27 cellular contexts compared by ENCODE assay signal in genomic region chr11:34259087-34259486, GRCh38.
"Had no signal": no experiment of that assay in that cellular context is flagged by ENCODE, and none has a peak within 500 bp of the region (broad histone marks: within the 10 kb centered on the region; RNA-seq: fewer than 3 reads in every experiment).

No MANE protein-coding gene starts in this region.

- H3K4me2 ChIP-seq: smooth muscle cell had no signal

- H3K27me3 ChIP-seq: foreskin keratinocyte, heart right ventricle, sigmoid colon, thyroid gland had no signal

- H3K9me3 ChIP-seq: heart right ventricle, left lung, sigmoid colon, thyroid gland had no signal

- DNase-seq: activated CD4-positive, alpha-beta T cell treated with anti-CD3 and anti-CD28 coated beads for 48 hours; activated CD4-positive, alpha-beta T cell treated with anti-CD3 and anti-CD28 coated beads, Interleukin-2, amount 50 U/mL, for 48 hours; activated CD8-positive, alpha-beta memory T cell treated with anti-CD3 and anti-CD28 coated beads for 24 hours; activated effector memory CD4-positive, alpha-beta T cell treated with Interleukin-2 at 50 U/mL for 16 hours; activated naive CD4-positive, alpha-beta T cell treated with Interleukin-2 at 50 U/mL for 16 hours; anterior cingulate cortex; foreskin keratinocyte; heart right ventricle; kidney glomerular epithelial cell; left lung; mesendoderm; retina; sigmoid colon; stimulated activated CD4-positive, alpha-beta T cell treated with anti-CD3 and anti-CD28 coated beads, Interleukin-1b, Interleukin-23, amount 100 ng/mL, for 48 hours; stimulated activated CD4-positive, alpha-beta T cell treated with anti-CD3 and anti-CD28 coated beads, Interleukin-4, amount 100 ng/mL, for 4 hours; stimulated activated CD8-positive, alpha-beta memory T cell treated with anti-CD3 and anti-CD28 coated beads, Interleukin-4, amount 100 ng/mL, for 48 hours; stimulated activated naive CD8-positive, alpha-beta T cell treated with anti-CD3 and anti-CD28 coated beads, Interleukin-15, amount 100 ng/mL, for 72 hours; substantia nigra; SW 1271; T-helper 9 cell; thyroid gland; WERI-Rb-1 had no signal

- H3K27ac ChIP-seq: foreskin keratinocyte, heart right ventricle, left lung, sigmoid colon, thyroid gland, WERI-Rb-1 had no signal

- H3K36me3 ChIP-seq: heart right ventricle, left lung, sigmoid colon, thyroid gland, WERI-Rb-1 had no signal

- ATAC-seq: activated CD4-positive, CD25-positive, alpha-beta regulatory T cell treated with anti-CD3 and anti-CD28 coated beads, Interleukin-2, amount 50 U/mL, for 24 hours; foreskin keratinocyte; heart right ventricle; left lung; natural killer cell treated with Interleukin-12 subunit alpha and Interleukin-12 subunit beta and Interleukin-15 and Interleukin-18, amount 100 ng/mL, for 72 hours; stimulated activated memory B cell treated with anti-CD40 and anti-IgM and Interleukin-4, amounts not matched to agents 10 μg/mL and 1 μg/mL and 100 μg/mL, for 72 hours; stimulated activated naive CD8-positive, alpha-beta T cell treated with anti-CD3 and anti-CD28 coated beads, Interleukin-15, amount 100 ng/mL, for 72 hours had no signal

- H3K4me3 ChIP-seq: heart right ventricle, left lung, lung, sigmoid colon, smooth muscle cell, thyroid gland had no signal
